In the genomic region with DNA sequence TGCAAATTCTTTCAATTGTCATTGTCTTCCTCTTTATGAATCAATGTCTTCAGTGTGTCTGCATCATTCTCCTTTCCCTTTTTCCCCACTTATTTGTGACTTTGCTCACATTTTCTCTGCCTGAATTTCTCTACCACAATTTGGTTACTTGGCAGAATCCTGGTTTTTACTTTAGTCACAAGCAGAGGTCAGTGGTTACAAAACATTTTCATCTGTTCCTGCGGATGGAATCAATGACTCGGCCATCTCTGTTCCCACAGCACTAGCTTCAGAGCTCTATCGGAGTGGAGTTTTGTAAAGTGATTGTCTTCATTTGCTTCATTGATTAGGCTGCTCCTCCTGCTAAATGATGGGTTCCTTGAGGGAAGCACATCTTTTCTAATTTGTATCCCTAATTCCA, we compare ENCODE assay signal across 27 cellular contexts.
"Had no signal": no experiment of that assay in that cellular context is flagged by ENCODE, and none has a peak within 500 bp of the region (broad histone marks: within the 10 kb centered on the region; RNA-seq: fewer than 3 reads in every experiment).

No MANE protein-coding gene starts in this region.

- H3K27me3 Mint-ChIP-seq: activated naive CD8-positive, alpha-beta T cell; activated T-cell treated with anti-CD3 and anti-CD28 coated beads, Interleukin-2, amount 50 U/mL, for 24 hours; natural killer cell treated with Interleukin-12 subunit alpha and Interleukin-12 subunit beta and Interleukin-15 and Interleukin-18, amount 100 ng/mL, for 72 hours had no signal

- ATAC-seq: activated CD8-positive, alpha-beta T cell treated with anti-CD3 and anti-CD28 coated beads, Interleukin-2, amount 10 ng/mL, durations not matched to agents 7 days and 5 days; left lung; natural killer cell treated with Interleukin-12 subunit alpha and Interleukin-12 subunit beta and Interleukin-15 and Interleukin-18, amount 100 ng/mL, for 72 hours; upper lobe of right lung had no signal

- H3K4me3 Mint-ChIP-seq: activated CD8-positive, alpha-beta T cell treated with anti-CD3 and anti-CD28 coated beads, Interleukin-2, amount 10 ng/mL, durations not matched to agents 7 days and 5 days; activated naive CD8-positive, alpha-beta T cell; activated T-cell treated with anti-CD3 and anti-CD28 coated beads, Interleukin-2, amount 50 U/mL, for 24 hours; endodermal cell; immature natural killer cell; mesothelial cell of epicardium; natural killer cell treated with Interleukin-12 subunit alpha and Interleukin-12 subunit beta and Interleukin-15 and Interleukin-18, amount 100 ng/mL, for 72 hours had no signal

- H3K9me3 Mint-ChIP-seq: activated T-helper 2 cell treated with anti-CD3 and anti-CD28 coated beads, Interferon-gamma antibody, Interleukin-2, Interleukin-4, amounts not matched to agents 10 μg/mL and 5 μg/mL and 100 μg/mL, durations not matched to agents 14 hours and 24 hours and 36 hours; endodermal cell; mesothelial cell of epicardium had no signal

- H3K9me3 ChIP-seq: adrenal gland, left lung, neutrophil, ovary, prostate gland, spleen, upper lobe of right lung had no signal

- H3K36me3 Mint-ChIP-seq: activated naive CD8-positive, alpha-beta T cell; immature natural killer cell; mesothelial cell of epicardium; natural killer cell treated with Interleukin-12 subunit alpha and Interleukin-12 subunit beta and Interleukin-15 and Interleukin-18, amount 100 ng/mL, for 72 hours had no signal

- H3K36me3 ChIP-seq: adrenal gland, left lung, neutrophil, ovary, prostate gland, spleen, upper lobe of right lung, WERI-Rb-1 had no signal

- DNase-seq: activated CD4-positive, alpha-beta T cell treated with anti-CD3 and anti-CD28 coated beads for 1 hour; activated CD4-positive, alpha-beta T cell treated with anti-CD3 and anti-CD28 coated beads, Interleukin-2, amount 50 U/mL, for 1 hour; activated CD8-positive, alpha-beta T cell treated with anti-CD3 and anti-CD28 coated beads, Interleukin-2, amount 10 ng/mL, durations not matched to agents 7 days and 5 days; activated naive CD4-positive, alpha-beta T cell; activated T-cell treated with anti-CD3 and anti-CD28 coated beads, Interleukin-2, amount 50 U/mL, for 24 hours; adrenal gland; cerebellar nuclear complex; cortex of kidney; endodermal cell; foreskin melanocyte; immature natural killer cell; kidney glomerular epithelial cell; left lung; ovary; spleen; stimulated activated CD4-positive, alpha-beta T cell treated with anti-CD3 and anti-CD28 coated beads, Interleukin-4, amount 100 ng/mL, for 1 hour; stimulated activated naive CD4-positive, alpha-beta T cell treated with Interleukin-2 at 50 U/mL for 16 hours; upper lobe of right lung; WERI-Rb-1 had no signal

- H3K4me1 ChIP-seq: adrenal gland, left lung, prostate gland, spleen, upper lobe of right lung had no signal

- H3K27me3 ChIP-seq: adrenal gland, left lung, neutrophil, ovary, spleen, upper lobe of right lung had no signal

- H3K4me1 Mint-ChIP-seq: immature natural killer cell had no signal

- H3K27ac ChIP-seq: adrenal gland, epithelial cell of prostate, left lung, neutrophil, ovary, prostate gland, spleen, upper lobe of right lung, WERI-Rb-1 had no signal

- H3K4me3 ChIP-seq: adrenal gland, left lung, lung, ovary, prostate gland, spleen, upper lobe of right lung had no signal
